ENCODE assay signal across 1 cellular context in the genomic region with DNA sequence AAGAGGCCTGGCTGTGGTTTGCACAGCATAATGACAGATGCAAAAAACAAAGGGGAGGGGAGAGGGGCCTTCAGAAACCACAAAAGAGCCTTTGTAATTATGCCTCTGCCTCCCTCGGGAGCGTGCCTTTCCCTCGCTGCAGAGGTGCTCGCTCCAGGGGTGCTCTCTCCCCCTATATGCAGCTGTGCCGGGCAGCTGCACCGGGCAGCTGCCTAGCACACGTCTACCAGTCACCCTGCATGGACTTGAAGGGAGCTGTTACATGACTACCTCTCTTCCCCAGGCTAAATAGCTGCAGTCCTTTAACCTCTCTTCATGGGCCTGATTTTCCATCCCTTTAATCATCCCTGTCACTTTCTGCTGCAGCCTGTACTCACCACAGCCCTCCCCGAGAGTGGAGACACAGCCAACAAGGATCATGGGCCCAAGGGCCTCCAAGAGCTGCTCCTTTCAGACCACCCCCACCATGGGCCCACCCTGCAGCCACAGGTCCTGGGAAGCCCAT.
TF ChIP-seq lines count a peak whose summit lies in the region.

No MANE protein-coding gene starts in this region.

TF ChIP-seq in GM23338, 12 proteins besides CTCF, POLR2A, EP300 and RAD21 (continued from another document):
- TF ChIP-seq, protein P1, sequence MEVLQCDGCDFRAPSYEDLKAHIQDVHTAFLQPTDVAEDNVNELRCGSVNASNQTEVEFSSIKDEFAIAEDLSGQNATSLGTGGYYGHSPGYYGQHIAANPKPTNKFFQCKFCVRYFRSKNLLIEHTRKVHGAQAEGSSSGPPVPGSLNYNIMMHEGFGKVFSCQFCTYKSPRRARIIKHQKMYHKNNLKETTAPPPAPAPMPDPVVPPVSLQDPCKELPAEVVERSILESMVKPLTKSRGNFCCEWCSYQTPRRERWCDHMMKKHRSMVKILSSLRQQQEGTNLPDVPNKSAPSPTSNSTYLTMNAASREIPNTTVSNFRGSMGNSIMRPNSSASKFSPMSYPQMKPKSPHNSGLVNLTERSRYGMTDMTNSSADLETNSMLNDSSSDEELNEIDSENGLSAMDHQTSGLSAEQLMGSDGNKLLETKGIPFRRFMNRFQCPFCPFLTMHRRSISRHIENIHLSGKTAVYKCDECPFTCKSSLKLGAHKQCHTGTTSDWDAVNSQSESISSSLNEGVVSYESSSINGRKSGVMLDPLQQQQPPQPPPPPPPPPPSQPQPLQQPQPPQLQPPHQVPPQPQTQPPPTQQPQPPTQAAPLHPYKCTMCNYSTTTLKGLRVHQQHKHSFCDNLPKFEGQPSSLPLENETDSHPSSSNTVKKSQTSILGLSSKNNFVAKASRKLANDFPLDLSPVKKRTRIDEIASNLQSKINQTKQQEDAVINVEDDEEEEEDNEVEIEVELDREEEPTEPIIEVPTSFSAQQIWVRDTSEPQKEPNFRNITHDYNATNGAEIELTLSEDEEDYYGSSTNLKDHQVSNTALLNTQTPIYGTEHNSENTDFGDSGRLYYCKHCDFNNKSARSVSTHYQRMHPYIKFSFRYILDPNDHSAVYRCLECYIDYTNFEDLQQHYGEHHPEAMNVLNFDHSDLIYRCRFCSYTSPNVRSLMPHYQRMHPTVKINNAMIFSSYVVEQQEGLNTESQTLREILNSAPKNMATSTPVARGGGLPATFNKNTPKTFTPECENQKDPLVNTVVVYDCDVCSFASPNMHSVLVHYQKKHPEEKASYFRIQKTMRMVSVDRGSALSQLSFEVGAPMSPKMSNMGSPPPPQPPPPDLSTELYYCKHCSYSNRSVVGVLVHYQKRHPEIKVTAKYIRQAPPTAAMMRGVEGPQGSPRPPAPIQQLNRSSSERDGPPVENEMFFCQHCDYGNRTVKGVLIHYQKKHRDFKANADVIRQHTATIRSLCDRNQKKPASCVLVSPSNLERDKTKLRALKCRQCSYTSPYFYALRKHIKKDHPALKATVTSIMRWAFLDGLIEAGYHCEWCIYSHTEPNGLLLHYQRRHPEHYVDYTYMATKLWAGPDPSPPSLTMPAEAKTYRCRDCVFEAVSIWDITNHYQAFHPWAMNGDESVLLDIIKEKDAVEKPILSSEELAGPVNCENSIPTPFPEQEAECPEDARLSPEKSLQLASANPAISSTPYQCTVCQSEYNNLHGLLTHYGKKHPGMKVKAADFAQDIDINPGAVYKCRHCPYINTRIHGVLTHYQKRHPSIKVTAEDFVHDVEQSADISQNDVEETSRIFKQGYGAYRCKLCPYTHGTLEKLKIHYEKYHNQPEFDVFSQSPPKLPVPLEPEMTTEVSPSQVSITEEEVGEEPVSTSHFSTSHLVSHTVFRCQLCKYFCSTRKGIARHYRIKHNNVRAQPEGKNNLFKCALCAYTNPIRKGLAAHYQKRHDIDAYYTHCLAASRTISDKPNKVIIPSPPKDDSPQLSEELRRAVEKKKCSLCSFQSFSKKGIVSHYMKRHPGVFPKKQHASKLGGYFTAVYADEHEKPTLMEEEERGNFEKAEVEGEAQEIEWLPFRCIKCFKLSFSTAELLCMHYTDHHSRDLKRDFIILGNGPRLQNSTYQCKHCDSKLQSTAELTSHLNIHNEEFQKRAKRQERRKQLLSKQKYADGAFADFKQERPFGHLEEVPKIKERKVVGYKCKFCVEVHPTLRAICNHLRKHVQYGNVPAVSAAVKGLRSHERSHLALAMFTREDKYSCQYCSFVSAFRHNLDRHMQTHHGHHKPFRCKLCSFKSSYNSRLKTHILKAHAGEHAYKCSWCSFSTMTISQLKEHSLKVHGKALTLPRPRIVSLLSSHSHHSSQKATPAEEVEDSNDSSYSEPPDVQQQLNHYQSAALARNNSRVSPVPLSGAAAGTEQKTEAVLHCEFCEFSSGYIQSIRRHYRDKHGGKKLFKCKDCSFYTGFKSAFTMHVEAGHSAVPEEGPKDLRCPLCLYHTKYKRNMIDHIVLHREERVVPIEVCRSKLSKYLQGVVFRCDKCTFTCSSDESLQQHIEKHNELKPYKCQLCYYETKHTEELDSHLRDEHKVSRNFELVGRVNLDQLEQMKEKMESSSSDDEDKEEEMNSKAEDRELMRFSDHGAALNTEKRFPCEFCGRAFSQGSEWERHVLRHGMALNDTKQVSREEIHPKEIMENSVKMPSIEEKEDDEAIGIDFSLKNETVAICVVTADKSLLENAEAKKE (CRISPR knock-in tag; IDR thresholded peaks at IDR 0.05) = no peak
- no peak for TF ChIP-seq ZNF114 (CRISPR knock-in tag; IDR thresholded peaks at IDR 0.05)
- TF ChIP-seq POLR2AphosphoS5 (IDR thresholded peaks at IDR 0.05; ENCODE audit: low read depth) = no peak
- TF ChIP-seq EZH2phosphoT487 (IDR thresholded peaks at IDR 0.05; ENCODE audit: unreplicated experiment) = no peak
- no peak for TF ChIP-seq EZH2 (IDR thresholded peaks at IDR 0.05; ENCODE audit: low read depth, unreplicated experiment)
- no peak for TF ChIP-seq JUNB (IDR thresholded peaks at IDR 0.05; ENCODE audit: unreplicated experiment)
- no peak for TF ChIP-seq CREB1 (CRISPR knock-in tag; IDR thresholded peaks at IDR 0.05; ENCODE audit: low read depth)
